31 cellular contexts compared by ENCODE assay signal in the genomic region with DNA sequence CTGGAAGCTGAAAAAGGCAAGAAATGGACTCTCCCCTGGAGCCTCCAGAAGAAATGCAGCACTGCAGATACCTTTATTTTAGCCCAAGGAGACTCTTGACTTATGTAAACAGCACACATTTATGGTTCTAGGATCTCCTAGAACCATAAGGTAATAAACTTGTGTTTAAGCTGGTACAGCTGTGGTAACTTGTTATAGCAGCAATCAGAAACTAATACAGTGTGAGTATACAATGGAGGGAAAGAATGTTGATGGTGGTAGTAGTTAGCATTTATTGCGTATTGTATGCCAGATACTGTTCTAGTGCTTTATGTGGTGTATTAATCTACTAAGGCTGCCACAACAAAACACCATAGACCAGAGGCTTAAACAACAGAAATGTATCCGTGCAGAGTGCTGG.
"Had no signal": no experiment of that assay in that cellular context is flagged by ENCODE, and none has a peak within 500 bp of the region (broad histone marks: within the 10 kb centered on the region; RNA-seq: fewer than 3 reads in every experiment).

No MANE protein-coding gene starts in this region.

- H3K27ac Mint-ChIP-seq: nephron; neural progenitor cell; progenitor cell of endocrine pancreas; stimulated activated memory B cell treated with anti-CD40 and anti-IgM and Interleukin-4, amounts not matched to agents 10 μg/mL and 1 μg/mL and 100 μg/mL, for 72 hours; stimulated activated naive CD8-positive, alpha-beta T cell treated with anti-CD3 and anti-CD28 coated beads, Interleukin-15, amount 100 ng/mL, for 72 hours; type B pancreatic cell had no signal

- H3K27ac ChIP-seq: neural progenitor cell, ovary, parathyroid adenoma, psoas muscle, skin epidermis, spleen, suprapubic skin, testis, tibial artery, transverse colon, upper lobe of right lung, uterus had no signal

- H3K4me3 ChIP-seq: neural progenitor cell, ovary, psoas muscle, skin epidermis, smooth muscle cell, spleen, suprapubic skin, testis, tibial artery, transverse colon, upper lobe of right lung, uterus had no signal

- H3K9me3 Mint-ChIP-seq: natural killer cell; neural progenitor cell; stimulated activated memory B cell treated with anti-CD40 and anti-IgM and Interleukin-4, amounts not matched to agents 10 μg/mL and 1 μg/mL and 100 μg/mL, for 72 hours had no signal

- H3K4me2 ChIP-seq: neural progenitor cell, smooth muscle cell had no signal

- H3K4me1 ChIP-seq: neural progenitor cell, parathyroid adenoma, psoas muscle, testis, upper lobe of right lung, uterus had no signal

- H3K36me3 Mint-ChIP-seq: natural killer cell; neural progenitor cell; stimulated activated memory B cell treated with anti-CD40 and anti-IgM and Interleukin-4, amounts not matched to agents 10 μg/mL and 1 μg/mL and 100 μg/mL, for 72 hours had no signal

- H3K9me3 ChIP-seq: ovary, psoas muscle, suprapubic skin, testis, tibial artery, upper lobe of right lung had no signal

- H3K27me3 ChIP-seq: neural progenitor cell, ovary, spleen, suprapubic skin, testis, tibial artery, transverse colon, upper lobe of right lung, uterus had no signal

- H3K27me3 Mint-ChIP-seq: progenitor cell of endocrine pancreas; stimulated activated naive CD8-positive, alpha-beta T cell treated with anti-CD3 and anti-CD28 coated beads, Interleukin-15, amount 100 ng/mL, for 72 hours had no signal

- H3K4me1 Mint-ChIP-seq: neural progenitor cell; stimulated activated memory B cell treated with anti-CD40 and anti-IgM and Interleukin-4, amounts not matched to agents 10 μg/mL and 1 μg/mL and 100 μg/mL, for 72 hours had no signal

- H3K79me2 ChIP-seq: parathyroid adenoma had no signal

- ATAC-seq: natural killer cell; psoas muscle; right cardiac atrium; sciatic nerve; stimulated activated memory B cell treated with anti-CD40 and anti-IgM and Interleukin-4, amounts not matched to agents 10 μg/mL and 1 μg/mL and 100 μg/mL, for 72 hours; stimulated activated naive CD8-positive, alpha-beta T cell treated with anti-CD3 and anti-CD28 coated beads, Interleukin-15, amount 100 ng/mL, for 72 hours; stimulated activated naive CD8-positive, alpha-beta T cell treated with anti-CD3 and anti-CD28 coated beads, Interleukin-15, Interleukin-2, amounts not matched to agents 100 U/mL and 50 U/mL, for 24 hours; upper lobe of right lung had no signal

- H3K4me3 Mint-ChIP-seq: nephron; neural progenitor cell; stimulated activated memory B cell treated with anti-CD40 and anti-IgM and Interleukin-4, amounts not matched to agents 10 μg/mL and 1 μg/mL and 100 μg/mL, for 72 hours; type B pancreatic cell had no signal

- H3K36me3 ChIP-seq: neural progenitor cell, ovary, spleen, suprapubic skin, transverse colon, upper lobe of right lung, uterus had no signal

- H2AFZ ChIP-seq: neural progenitor cell, parathyroid adenoma had no signal

- DNase-seq: natural killer cell; occipital lobe; ovary; posterior cingulate gyrus; psoas muscle; right cardiac atrium; stimulated activated CD4-positive, alpha-beta T cell treated with anti-CD3 and anti-CD28 coated beads, Interleukin-12 subunit alpha, Interleukin-12 subunit beta, amount 100 ng/mL, for 4 hours; stimulated activated CD4-positive, alpha-beta T cell treated with anti-CD3 and anti-CD28 coated beads, Interleukin-1b, Interleukin-23, amount 100 ng/mL, for 48 hours; stimulated activated CD4-positive, alpha-beta T cell treated with anti-CD3 and anti-CD28 coated beads, Interleukin-4, amount 100 ng/mL, for 1 hour; stimulated activated CD4-positive, alpha-beta T cell treated with anti-CD3 and anti-CD28 coated beads, Interleukin-4, amount 100 ng/mL, for 4 hours; stimulated activated CD8-positive, alpha-beta memory T cell treated with anti-CD3 and anti-CD28 coated beads, Interleukin-4, amount 100 ng/mL, for 48 hours; stimulated activated naive CD4-positive, alpha-beta T cell; stimulated activated naive CD8-positive, alpha-beta T cell treated with anti-CD3 and anti-CD28 coated beads, Interleukin-15, amount 100 ng/mL, for 72 hours; stimulated activated naive CD8-positive, alpha-beta T cell treated with anti-CD3 and anti-CD28 coated beads, Interleukin-15, Interleukin-2, amounts not matched to agents 100 U/mL and 50 U/mL, for 24 hours; substantia nigra; testis; tibial artery; transverse colon; upper lobe of right lung; uterus had no signal

- H3K9ac ChIP-seq: neural progenitor cell, parathyroid adenoma had no signal
